15 cellular contexts compared by ENCODE assay signal in genomic region chr2:196012314-196012713, GRCh38. TPM values are rescaled to one million over a fixed set of nuclear protein-coding genes. Genes with fewer than 3 reads are reported as not detected.
A peak's percentile ranks its signal among the peaks of the same experiment; 100 is the strongest.
DNase-seq lines count a peak whose midpoint lies in the region; ATAC-seq and TF ChIP-seq lines count a peak whose summit lies in the region.
"Had no signal": no experiment of that assay in that cellular context is flagged by ENCODE, and none has a peak within 500 bp of the region (broad histone marks: within the 10 kb centered on the region; RNA-seq: fewer than 3 reads in every experiment).

No MANE protein-coding gene starts in this region.

- ATAC-seq in foreskin keratinocyte (peak; percentile 63), Right ventricle myocardium inferior (no peak)

- H3K27ac ChIP-seq in HEK293 (ENCODE audit: extremely low read depth, low read depth, low read length) (no peak overlapping the region), foreskin keratinocyte (no peak overlapping the region)
- H3K27ac ChIP-seq: GM23248 had no signal

- H3K4me1 ChIP-seq in HEK293 (ENCODE audit: control insufficient read depth, insufficient read depth, low read length) (no peaks in the 10 kb centered on the region), foreskin keratinocyte (no peaks in the 10 kb centered on the region)

- intact Hi-C loops in Right ventricle myocardium inferior (cut with DNase I): no loop called here

- no peak for TF ChIP-seq CTCF in HEK293 (tag by site-specific recombination; IDR thresholded peaks at IDR 0.05)
- no peak for TF ChIP-seq CTCF in foreskin keratinocyte (conservative IDR thresholded peaks at IDR 0.05)

- no peak overlapping the region for H3K4me3 ChIP-seq in HEK293 (ENCODE audit: low read depth, low read length)
- H3K4me3 ChIP-seq: GM23248 had no signal

- CTCF ChIA-PET in HEK293 (lab: Yijun Ruan, JAX): no interaction called here

- POLR2A ChIA-PET in HEK293 (lab: Yijun Ruan, JAX): no interaction called here

- no peaks in the 10 kb centered on the region for H3K9me3 ChIP-seq in HEK293 (ENCODE audit: control insufficient read depth, insufficient read depth, low read depth, low read length)

- no peaks in the 10 kb centered on the region for H3K27me3 ChIP-seq in foreskin keratinocyte

- peak; percentile 11 for DNase-seq in RKO (ENCODE audit: low spot score)
- peak in 1 of 2 donors; percentile 26 for DNase-seq in foreskin keratinocyte
- DNase-seq in Right ventricle myocardium inferior (ENCODE audit: missing footprints): no peak
- no peak for DNase-seq in RPMI8226
- no peak for DNase-seq in NCI-H1048 (lab: John Stamatoyannopoulos, UW)
- DNase-seq: C1 segment of cervical spinal cord; Calu3; CD4-positive, alpha-beta memory T cell; COR-L47; DMS53; DMS79 treated with DMSO at 0.1 percent for 48 hours; GM23248; H7; HCEC 1CT had no signal

- H3K36me3 ChIP-seq in HEK293 (ENCODE audit: control insufficient read depth in 2 of 2, insufficient read depth in 1 of 2, low read length in 2 of 2): no peaks in the 10 kb centered on the region

TF ChIP-seq in HEK293, 187 proteins besides CTCF, POLR2A, EP300 and RAD21:
- TF ChIP-seq ZNF221 (tag by site-specific recombination; IDR thresholded peaks at IDR 0.05; ENCODE audit: borderline replicate concordance) (no peak), REST (tag by site-specific recombination; IDR thresholded peaks at IDR 0.05) (0 out of 2 replicates have a peak, but pooled peaks have one; percentile 17)

RNA-seq across cellular contexts. Expression of gene DNAH7, which starts 56.3 kb away (rescaled TPM):
- total RNA-seq in foreskin keratinocyte (0.07 and 0.31 TPM in 2 replicates), Right ventricle myocardium inferior (0.05 TPM)
- 0.06 and 0.08 TPM in 2 replicates for polyA plus RNA-seq in foreskin keratinocyte
- total RNA-seq: CD4-positive, alpha-beta memory T cell had no signal
- polyA plus RNA-seq: CD4-positive, alpha-beta memory T cell had no signal
